Comparison of ENCODE assay signal across 16 cellular contexts in genomic region chr1:53482441-53483153, GRCh38. TPM values are rescaled to one million over a fixed set of nuclear protein-coding genes. Genes with fewer than 3 reads are reported as not detected.
"Had no signal": no experiment of that assay in that cellular context is flagged by ENCODE, and none has a peak within 500 bp of the region (broad histone marks: within the 10 kb centered on the region; RNA-seq: fewer than 3 reads in every experiment).

No MANE protein-coding gene starts in this region.

- H3K9ac ChIP-seq: parathyroid adenoma had no signal

- H3K27ac Mint-ChIP-seq: activated naive CD8-positive, alpha-beta T cell treated with anti-CD3 and anti-CD28 coated beads, Interleukin-2, amount 10 ng/mL, durations not matched to agents 7 days and 5 days; dendritic cell treated with granulocyte-macrophage colony-stimulating factor and Interleukin-4, amounts not matched to agents 40 ng/mL and 50 ng/mL, for 4 days; stimulated activated memory B cell treated with anti-CD40 and anti-IgM and Interleukin-4, amounts not matched to agents 10 μg/mL and 1 μg/mL and 100 μg/mL, for 72 hours had no signal

- H3K9me3 Mint-ChIP-seq: activated naive CD8-positive, alpha-beta T cell treated with anti-CD3 and anti-CD28 coated beads, Interleukin-2, amount 10 ng/mL, durations not matched to agents 7 days and 5 days; dendritic cell treated with granulocyte-macrophage colony-stimulating factor and Interleukin-4, amounts not matched to agents 40 ng/mL and 50 ng/mL, for 4 days; stimulated activated memory B cell treated with anti-CD40 and anti-IgM and Interleukin-4, amounts not matched to agents 10 μg/mL and 1 μg/mL and 100 μg/mL, for 72 hours had no signal

- H2AFZ ChIP-seq: parathyroid adenoma had no signal

- H3K36me3 ChIP-seq: brain microvascular endothelial cell, gastroesophageal sphincter, heart right ventricle, thyroid gland had no signal

- H3K4me1 ChIP-seq: parathyroid adenoma, thyroid gland had no signal

- H3K27ac ChIP-seq: brain microvascular endothelial cell, gastroesophageal sphincter, heart right ventricle, parathyroid adenoma, thyroid gland had no signal

- H3K79me2 ChIP-seq: parathyroid adenoma had no signal

- H3K27me3 ChIP-seq: thyroid gland had no signal

- H3K36me3 Mint-ChIP-seq: activated naive CD8-positive, alpha-beta T cell treated with anti-CD3 and anti-CD28 coated beads, Interleukin-2, amount 10 ng/mL, durations not matched to agents 7 days and 5 days; stimulated activated memory B cell treated with anti-CD40 and anti-IgM and Interleukin-4, amounts not matched to agents 10 μg/mL and 1 μg/mL and 100 μg/mL, for 72 hours had no signal

- H3K4me3 Mint-ChIP-seq: activated naive CD8-positive, alpha-beta T cell treated with anti-CD3 and anti-CD28 coated beads, Interleukin-2, amount 10 ng/mL, durations not matched to agents 7 days and 5 days; dendritic cell treated with granulocyte-macrophage colony-stimulating factor and Interleukin-4, amounts not matched to agents 40 ng/mL and 50 ng/mL, for 4 days; stimulated activated memory B cell treated with anti-CD40 and anti-IgM and Interleukin-4, amounts not matched to agents 10 μg/mL and 1 μg/mL and 100 μg/mL, for 72 hours had no signal

- H3K9me3 ChIP-seq: gastroesophageal sphincter, heart right ventricle, thyroid gland had no signal

- DNase-seq: activated naive CD4-positive, alpha-beta T cell; activated naive CD8-positive, alpha-beta T cell treated with anti-CD3 and anti-CD28 coated beads, Interleukin-2, amount 10 ng/mL, durations not matched to agents 7 days and 5 days; brain microvascular endothelial cell; cerebellar nuclear complex; effector memory CD4-positive, alpha-beta T cell; heart right ventricle; stimulated activated CD4-positive, alpha-beta T cell treated with anti-CD3 and anti-CD28 coated beads, Interleukin-2, amount 100 ng/mL, for 48 hours; thyroid gland had no signal

- H3K4me3 ChIP-seq: gastroesophageal sphincter, heart right ventricle, lung, thyroid gland had no signal

RNA-seq across cellular contexts. Expression of gene DMRTB1, which starts 23.4 kb away (rescaled TPM):
- total RNA-seq: activated CD8-positive, alpha-beta memory T cell treated with anti-CD3 and anti-CD28 coated beads for 36 hours; activated naive CD8-positive, alpha-beta T cell treated with anti-CD3 and anti-CD28 coated beads, Interleukin-2, amount 10 ng/mL, durations not matched to agents 7 days and 5 days; epithelial cell of proximal tubule; gastroesophageal sphincter; heart right ventricle; lung; urinary bladder had no signal
- polyA plus RNA-seq: heart right ventricle, lung, urinary bladder had no signal
